In the genomic region with DNA sequence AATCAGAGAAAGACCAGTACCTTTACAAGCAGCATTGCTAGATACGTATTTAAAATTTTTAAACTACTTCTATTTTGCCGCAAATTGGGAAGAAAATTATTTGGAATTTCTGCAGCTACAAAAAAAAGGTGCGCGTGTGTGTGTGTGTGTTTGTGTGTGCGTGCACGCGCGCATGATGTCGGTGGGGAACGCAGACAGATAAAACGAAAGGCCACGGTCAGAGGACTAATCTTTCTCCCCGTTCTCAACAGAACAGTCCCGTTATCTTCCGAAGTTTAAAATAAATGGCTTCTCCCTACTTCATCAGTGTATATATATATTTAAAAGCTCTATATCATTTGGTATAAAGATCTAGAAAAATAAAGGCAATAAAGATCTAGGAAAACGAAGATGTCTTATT, we compare ENCODE assay signal across 14 cellular contexts. TPM values are rescaled to one million over a fixed set of nuclear protein-coding genes. Genes with fewer than 3 reads are reported as not detected.
DNase-seq lines count a peak whose midpoint lies in the region; TF ChIP-seq lines count a peak whose summit lies in the region.
"Had no signal": no experiment of that assay in that cellular context is flagged by ENCODE, and none has a peak within 500 bp of the region (broad histone marks: within the 10 kb centered on the region; RNA-seq: fewer than 3 reads in every experiment).

No MANE protein-coding gene starts in this region.

- no peaks in the 10 kb centered on the region for H3K9me3 ChIP-seq in CD4-positive, alpha-beta memory T cell (ENCODE audit: control insufficient read depth in 1 of 2, low read length in 2 of 2)
- H3K9me3 ChIP-seq in HUES6 (ENCODE audit: control insufficient read depth, insufficient read depth, low read depth, low read length) (no peaks in the 10 kb centered on the region), tibial artery (no peaks in the 10 kb centered on the region)
- H3K9me3 ChIP-seq: gastroesophageal sphincter, stomach had no signal

- in situ Hi-C loops in GM13977 (cut with MboI; ENCODE audit: low pct_unique_long_range_greater_than_20kb, low sequenced_read_pairs, unreplicated experiment), result no loop called here

- TF ChIP-seq CTCF in dorsolateral prefrontal cortex (IDR thresholded peaks at IDR 0.05 in 54 of 56, conservative IDR thresholded peaks at IDR 0.05 in 2 of 56; ENCODE audit: low read depth in 1 of 56, partially characterized antibody in 56 of 56), result no peak
- TF ChIP-seq CTCF in neural crest cell (conservative IDR thresholded peaks at IDR 0.05), result no peak
- TF ChIP-seq CTCF in GM13977 (IDR thresholded peaks at IDR 0.05; ENCODE audit: extremely low read depth, insufficient read depth, missing control alignments), result no peak
- TF ChIP-seq CTCF in tibial artery (IDR thresholded peaks at IDR 0.05), result no peak

- peak overlapping the region in 7 of 8 donors; percentile 71 to 89 (median 76) for H3K4me3 Mint-ChIP-seq in CD4-positive, alpha-beta memory T cell
- peak overlapping the region; percentile 88 for H3K4me3 Mint-ChIP-seq in neural crest cell

- H3K27me3 Mint-ChIP-seq in CD4-positive, alpha-beta memory T cell, result peaks cover 31 to 40% of the 10 kb centered on the region in 2 donors
- peaks cover 62% of the 10 kb centered on the region for H3K27me3 Mint-ChIP-seq in neural crest cell (ENCODE audit: low read depth)

- no peaks in the 10 kb centered on the region for H3K36me3 ChIP-seq in CD4-positive, alpha-beta memory T cell (ENCODE audit: insufficient read depth, low read length)
- no peaks in the 10 kb centered on the region for H3K36me3 ChIP-seq in HUES6 (ENCODE audit: control insufficient read depth, insufficient read depth, low read length)
- H3K36me3 ChIP-seq in tibial artery, result no peaks in the 10 kb centered on the region
- H3K36me3 ChIP-seq: gastroesophageal sphincter, stomach had no signal

- H3K36me3 Mint-ChIP-seq in CD4-positive, alpha-beta memory T cell, result no peaks in the 10 kb centered on the region
- H3K36me3 Mint-ChIP-seq in neural crest cell (ENCODE audit: low read depth), result no peaks in the 10 kb centered on the region

- no peak for DNase-seq in CD4-positive, alpha-beta memory T cell
- DNase-seq in dorsolateral prefrontal cortex (no peak), neural crest cell (ENCODE audit: low read depth, low spot score) (no peak), GM13977 (ENCODE audit: low spot score) (no peak), tibial artery (no peak), T-helper 9 cell (no peak)
- DNase-seq: anterior cingulate cortex; effector CD8-positive, alpha-beta T cell; left colon; NCI-H2107; SHP77; stomach had no signal

- intact Hi-C loops in CD4-positive, alpha-beta memory T cell (cut with micrococcal nuclease), result no loop called here
- intact Hi-C loops in dorsolateral prefrontal cortex (cut with DNase I), result no loop called here
- intact Hi-C loops in tibial artery (cut with DNase I; ENCODE audit: low total_unique reads), result no loop called here

- H3K4me3 ChIP-seq in CD4-positive, alpha-beta memory T cell (ENCODE audit: low read length in 2 of 2), result no peak overlapping the region
- H3K4me3 ChIP-seq in HUES6 (ENCODE audit: low read depth, low read length) (peak overlapping the region; percentile 65; the same call in 1 of the 2 replicates), dorsolateral prefrontal cortex (peak overlapping the region in 38 of 59 donors; percentile 27 to 83 (median 66)), tibial artery (peak overlapping the region in 1 of 2 donors; percentile 75)

- peaks cover 0 to 4% (median 0%) of the 10 kb centered on the region in 8 donors for H3K9me3 Mint-ChIP-seq in CD4-positive, alpha-beta memory T cell
- no peaks in the 10 kb centered on the region for H3K9me3 Mint-ChIP-seq in neural crest cell

- no peak overlapping the region for H3K9ac ChIP-seq in HUES6 (ENCODE audit: low read length)

- POLR2A ChIA-PET in CD4-positive, alpha-beta memory T cell (lab: Charles Lee; ENCODE audit: partially characterized antibody), result no interaction called here

- CTCF ChIA-PET in CD4-positive, alpha-beta memory T cell (lab: Charles Lee; ENCODE audit: partially characterized antibody), result interaction anchor here (0.6 kb wide), 1 partner anchor 58 kb away, joined by 3 read pairs; no protein-coding TSS in a partner anchor

- no peak overlapping the region for H3K27ac ChIP-seq in CD4-positive, alpha-beta memory T cell (ENCODE audit: low read depth, low read length)
- H3K27ac ChIP-seq in HUES6 (ENCODE audit: low read depth, low read length), result no peak overlapping the region
- no peak overlapping the region for H3K27ac ChIP-seq in dorsolateral prefrontal cortex
- H3K27ac ChIP-seq in tibial artery, result no peak overlapping the region
- H3K27ac ChIP-seq: stomach had no signal

- H3K27ac Mint-ChIP-seq in CD4-positive, alpha-beta memory T cell, result no peak overlapping the region
- no peak overlapping the region for H3K27ac Mint-ChIP-seq in neural crest cell (ENCODE audit: unreplicated experiment)

- peaks cover 24% of the 10 kb centered on the region for H3K27me3 ChIP-seq in CD4-positive, alpha-beta memory T cell (ENCODE audit: insufficient read depth, low read length)
- H3K27me3 ChIP-seq in HUES6 (ENCODE audit: control insufficient read depth, insufficient read depth, low read length), result peaks cover 42% of the 10 kb centered on the region
- peaks cover 0 to 17% (median 0%) of the 10 kb centered on the region in 45 donors for H3K27me3 ChIP-seq in dorsolateral prefrontal cortex
- H3K27me3 ChIP-seq in tibial artery, result no peaks in the 10 kb centered on the region

- H3K4me1 ChIP-seq in CD4-positive, alpha-beta memory T cell (ENCODE audit: insufficient read depth, low read length), result peaks cover 17% of the 10 kb centered on the region
- H3K4me1 ChIP-seq in HUES6 (ENCODE audit: control insufficient read depth, insufficient read depth, low read length) (peaks cover 6% of the 10 kb centered on the region), tibial artery (peaks cover 0 to 9% (median 2%) of the 10 kb centered on the region in 4 donors)

- H3K4me1 Mint-ChIP-seq in CD4-positive, alpha-beta memory T cell, result peaks cover 7 to 19% (median 12%) of the 10 kb centered on the region in 4 donors
- peaks cover 14% of the 10 kb centered on the region for H3K4me1 Mint-ChIP-seq in neural crest cell

RNA-seq across cellular contexts. Expression of a gene that starts 1.6 kb away (rescaled TPM):
- under 1 TPM; 0.23 to 0.33 TPM for total RNA-seq in CD4-positive, alpha-beta memory T cell
- under 1 TPM; 0.20 to 0.52 TPM for polyA plus RNA-seq in CD4-positive, alpha-beta memory T cell
- total RNA-seq in dorsolateral prefrontal cortex (1 to 10 TPM in 114 of 120 experiments, under 1 TPM in 5, not detected in 1; 0.67 to 6.9 (median 2.2) TPM), neural crest cell (0.45 and 0.65 TPM in 2 replicates)
- total RNA-seq: stomach had no signal

RNA-seq across cellular contexts. Expression of a gene that starts 22.9 kb away (rescaled TPM):
- 10 to 100 TPM; 45.8 to 46.5 TPM for total RNA-seq in CD4-positive, alpha-beta memory T cell
- polyA plus RNA-seq in CD4-positive, alpha-beta memory T cell, result 10 to 100 TPM; 18.6 to 47.7 TPM
- 10 to 100 TPM; 28.2 to 47.1 (median 37.9) TPM for total RNA-seq in dorsolateral prefrontal cortex
- 81.9 and 87.4 TPM in 2 replicates for total RNA-seq in neural crest cell

RNA-seq across cellular contexts. Expression of a gene that starts 23.8 kb away (rescaled TPM):
- total RNA-seq in CD4-positive, alpha-beta memory T cell, result 10 to 100 TPM; 29.6 to 34.8 TPM
- polyA plus RNA-seq in CD4-positive, alpha-beta memory T cell, result 100 to 1,000 TPM; 121 to 154 TPM
- 10 to 100 TPM; 32.6 to 75.9 (median 53.6) TPM for total RNA-seq in dorsolateral prefrontal cortex
- 54.4 and 63.3 TPM in 2 replicates for total RNA-seq in neural crest cell

Comparison
In these comparisons a context has a peak if more than half of its experiments do, and no peak if none do; other contexts are left out.
1. H3K4me3 ChIP-seq: peak in HUES6 (single experiment) and dorsolateral prefrontal cortex (38 of 59); none in CD4-positive, alpha-beta memory T cell (0 of 2).